In the genomic region with DNA sequence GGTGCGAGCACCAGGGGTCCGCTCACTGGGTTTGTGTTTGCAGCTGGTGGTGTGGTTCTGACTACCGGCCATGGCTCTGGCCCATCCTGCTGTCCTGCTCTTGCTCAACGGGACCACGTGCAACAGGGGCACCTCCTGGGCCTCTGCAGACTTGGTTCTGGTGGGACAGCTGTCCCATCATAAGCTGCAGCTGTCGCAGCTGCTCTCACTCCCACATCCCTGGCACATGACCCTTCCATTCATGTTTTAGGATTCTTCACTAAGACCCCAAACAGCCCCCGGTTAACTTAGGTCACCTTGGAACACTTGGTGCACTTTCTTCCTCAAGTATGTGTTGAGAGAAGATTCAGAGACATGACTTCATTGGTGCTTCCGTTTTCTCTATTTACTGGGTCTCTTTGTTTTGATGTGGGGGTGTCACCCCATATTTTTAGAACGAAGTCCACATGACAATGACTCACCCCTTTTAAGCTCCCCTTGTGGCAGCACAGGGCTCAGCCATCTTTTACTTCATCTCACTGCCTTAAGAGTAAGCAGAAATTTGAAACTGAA, we compare ENCODE assay signal across 1 cellular context.
TF ChIP-seq lines count a peak whose summit lies in the region.

No MANE protein-coding gene starts in this region.

TF ChIP-seq in IMR-90, 13 proteins besides CTCF, POLR2A, EP300 and RAD21 (continued from another document):
- TF ChIP-seq, protein P1, sequence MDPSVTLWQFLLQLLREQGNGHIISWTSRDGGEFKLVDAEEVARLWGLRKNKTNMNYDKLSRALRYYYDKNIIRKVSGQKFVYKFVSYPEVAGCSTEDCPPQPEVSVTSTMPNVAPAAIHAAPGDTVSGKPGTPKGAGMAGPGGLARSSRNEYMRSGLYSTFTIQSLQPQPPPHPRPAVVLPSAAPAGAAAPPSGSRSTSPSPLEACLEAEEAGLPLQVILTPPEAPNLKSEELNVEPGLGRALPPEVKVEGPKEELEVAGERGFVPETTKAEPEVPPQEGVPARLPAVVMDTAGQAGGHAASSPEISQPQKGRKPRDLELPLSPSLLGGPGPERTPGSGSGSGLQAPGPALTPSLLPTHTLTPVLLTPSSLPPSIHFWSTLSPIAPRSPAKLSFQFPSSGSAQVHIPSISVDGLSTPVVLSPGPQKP (IDR thresholded peaks at IDR 0.05; ENCODE audit: borderline replicate concordance, low read depth, low read length): no peak
